Comparison of ENCODE assay signal across 1 cellular context in genomic region chr1:27990920-27991537, GRCh38.
TF ChIP-seq lines count a peak whose summit lies in the region.

No MANE protein-coding gene starts in this region.

TF ChIP-seq in K562, 482 proteins besides CTCF, POLR2A, EP300 and RAD21:
- TF ChIP-seq FOSL1 (tag; conservative IDR thresholded peaks at IDR 0.05) (peak; percentile 61), ETV6 (IDR thresholded peaks at IDR 0.05; ENCODE audit: borderline replicate concordance in 1 of 2, low read depth in 2 of 2, low read length in 1 of 2) (no peak), ETV6 (CRISPR knock-in tag; IDR thresholded peaks at IDR 0.05; ENCODE audit: borderline replicate concordance) (no peak), SMAD2 (IDR thresholded peaks at IDR 0.05; ENCODE audit: low read depth, low read length) (no peak), ZBED1 (IDR thresholded peaks at IDR 0.05) (no peak)
TF ChIP-seq in K562: peak in this region for 1.
